ENCODE assay signal across 8 cellular contexts in the genomic region with DNA sequence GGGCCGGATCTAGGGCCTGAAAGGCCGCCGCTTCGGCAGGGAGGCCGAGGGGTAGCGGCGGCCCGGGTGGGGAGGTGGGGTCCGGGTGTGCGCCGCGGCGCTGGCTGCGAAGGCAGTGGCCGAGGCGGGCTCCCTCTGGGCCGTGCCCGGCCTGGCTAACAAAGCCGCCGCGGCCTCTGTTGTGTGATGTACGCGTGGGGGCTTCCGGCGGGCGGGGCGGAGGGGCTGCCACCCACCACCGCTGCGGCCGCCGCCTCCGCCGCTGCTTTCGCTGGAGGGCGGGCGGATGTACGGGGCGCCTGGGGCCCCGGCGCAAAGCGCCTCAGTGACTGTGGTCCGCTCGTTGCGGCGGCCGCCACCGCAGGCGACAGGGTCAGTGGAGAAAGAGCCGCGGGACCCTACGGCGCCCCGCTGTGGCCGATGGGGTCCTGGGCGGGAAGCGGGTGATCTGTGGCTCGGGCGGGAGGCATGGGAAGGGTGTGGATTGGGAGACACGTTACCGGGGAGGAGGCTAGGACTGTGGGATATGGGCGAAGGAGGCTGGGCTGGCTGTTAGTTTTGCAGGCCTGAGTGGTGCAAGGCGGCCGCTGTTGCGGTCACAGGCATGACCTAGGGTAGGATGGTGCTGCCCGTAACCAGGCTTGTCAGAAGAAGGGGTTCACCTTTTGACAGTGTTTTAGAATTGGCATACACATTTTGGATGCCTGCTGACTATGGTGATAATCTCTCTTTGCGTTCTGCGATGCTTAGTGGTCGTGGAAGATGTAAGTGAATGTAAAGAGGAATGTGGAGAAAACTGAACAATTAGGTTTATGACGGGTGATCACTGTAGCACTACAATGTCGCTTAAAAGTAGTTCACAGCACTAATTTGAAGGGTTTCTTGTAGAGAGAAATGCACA. TPM values are rescaled to one million over a fixed set of nuclear protein-coding genes. Genes with fewer than 3 reads are reported as not detected.
DNase-seq lines count a peak whose midpoint lies in the region; ATAC-seq, FAIRE-seq and TF ChIP-seq lines count a peak whose summit lies in the region.

No MANE protein-coding gene starts in this region.

- intact Hi-C loops in K562 (cut with micrococcal nuclease), result loop anchor here (5.0 kb wide), 3 partner anchors 45 to 60 kb away; partner anchors contain the start of gene CLK1

- H3K4me2 ChIP-seq in K562 (ENCODE audit: insufficient read depth, low read length) (peak overlapping the region; percentile 95), skeletal muscle satellite cell (ENCODE audit: low read length) (peak overlapping the region; percentile 90)

- no peak for FAIRE-seq in K562 (lab: Jason Lieb, UNC)

- in situ Hi-C loops in K562 (cut with MboI), result no loop called here

- POLR2A ChIA-PET in K562 (lab: Yijun Ruan, JAX), result interaction anchor here (1.7 kb wide), 1 partner anchor 16 kb away, joined by 4 read pairs; no protein-coding TSS in a partner anchor

- peak; percentile 65 to 75 (median 68); a peak in 5 of 6 replicates for TF ChIP-seq CTCF in K562 (IDR thresholded peaks at IDR 0.05 in 2 of 3, conservative IDR thresholded peaks at IDR 0.05 in 1 of 3; ENCODE audit: insufficient read depth in 2 of 3, low read depth in 1 of 3, low read length in 3 of 3)

- no peak for TF ChIP-seq EP300 in K562 (IDR thresholded peaks at IDR 0.05; ENCODE audit: low read length)

- peak; percentile 84 for DNase-seq in GM03348 (ENCODE audit: low spot score)
- peak; percentile 69 for DNase-seq in KG1 (lab: John Stamatoyannopoulos, UW)
- peak; percentile 11 for DNase-seq in T1000 (lab: John Stamatoyannopoulos, UW)
- DNase-seq in K562 (ENCODE audit: extremely low read depth in 1 of 4, low spot score in 3 of 4), result peak; percentile 50 to 81 (median 59)
- no peak for DNase-seq in middle frontal gyrus (ENCODE audit: extremely low spot score, low spot score)

- CTCF ChIA-PET in K562 (lab: Yijun Ruan, JAX; ENCODE audit: low intra/inter-chr PET ratio), result interaction anchor here (1.1 to 1.6 kb wide), 2 partner anchors 99 kb away, joined by 5 to 10 read pairs; no protein-coding TSS in a partner anchor

- no peak for TF ChIP-seq POLR2A in K562 (conservative IDR thresholded peaks at IDR 0.05)

- H4K20me1 ChIP-seq in K562 (replicated peaks; ENCODE audit: control insufficient read depth, insufficient read depth, low read length), result peaks cover 14% of the 10 kb centered on the region

- H3K9me1 ChIP-seq in K562 (ENCODE audit: control insufficient read depth, insufficient read depth, low read length), result peaks cover 3% of the 10 kb centered on the region

- H3K27me3 ChIP-seq in K562 (ENCODE audit: control insufficient read depth in 2 of 2, insufficient read depth in 2 of 2, low read length in 2 of 2), result no peaks in the 10 kb centered on the region
- H3K27me3 ChIP-seq in iPS-18a (ENCODE audit: control insufficient read depth, insufficient read depth, low read length), result no peaks in the 10 kb centered on the region
- no peaks in the 10 kb centered on the region for H3K27me3 ChIP-seq in skeletal muscle satellite cell (ENCODE audit: control insufficient read depth, insufficient read depth, low read length)

- H3K27ac ChIP-seq in K562 (ENCODE audit: extremely low read depth, low read depth, low read length) (peak overlapping the region; percentile 100), iPS-18a (ENCODE audit: low read length) (peak overlapping the region; percentile 99)

- H3K4me3 ChIP-seq in K562 (peak overlapping the region; percentile 96), iPS-18a (ENCODE audit: low read length) (peak overlapping the region; percentile 98), skeletal muscle satellite cell (ENCODE audit: low read length) (peak overlapping the region; percentile 97)

- BruUV-seq in K562 (replicated peaks; lab: Mats Ljungman, UMichigan), result TSS peak; percentile 35

- peak overlapping the region; percentile 97 for H2AFZ ChIP-seq in K562 (ENCODE audit: low read depth, low read length)

- H3K79me2 ChIP-seq in K562 (ENCODE audit: control insufficient read depth, insufficient read depth, low read length), result peaks cover 46% of the 10 kb centered on the region

- peak; percentile 64 to 67 for TF ChIP-seq RAD21 in K562 (CRISPR knock-in tag; conservative IDR thresholded peaks at IDR 0.05 in 1 of 2, IDR thresholded peaks at IDR 0.05 in 1 of 2)

- H3K9me3 ChIP-seq in K562 (replicated peaks; ENCODE audit: control insufficient read depth, insufficient read depth, low read depth, low read length), result no peaks in the 10 kb centered on the region
- H3K9me3 ChIP-seq in iPS-18a (ENCODE audit: control insufficient read depth, low read depth, low read length), result no peaks in the 10 kb centered on the region
- H3K9me3 ChIP-seq in skeletal muscle satellite cell (replicated peaks; ENCODE audit: low read length), result no peaks in the 10 kb centered on the region

- ATAC-seq in GM21786 (IDR thresholded peaks at IDR 0.05; ENCODE audit: unreplicated experiment), result peak; percentile 35
- peak; percentile 88 for ATAC-seq in K562

- H3K4me1 ChIP-seq in K562 (replicated peaks in 1 of 2; ENCODE audit: control insufficient read depth in 2 of 2, insufficient read depth in 2 of 2, low read length in 2 of 2) (peaks cover 0 to 7% of the 10 kb centered on the region in 2 experiments; a peak in 3 of 5 replicates), iPS-18a (ENCODE audit: control insufficient read depth, low read depth, low read length) (peaks cover 11% of the 10 kb centered on the region), skeletal muscle satellite cell (ENCODE audit: control insufficient read depth, insufficient read depth, low read length) (peaks cover 37% of the 10 kb centered on the region)

- H3K9ac ChIP-seq in K562 (ENCODE audit: insufficient read depth in 1 of 2, low read depth in 2 of 2, low read length in 2 of 2) (peak overlapping the region; percentile 95 to 97), iPS-18a (ENCODE audit: low read length) (peak overlapping the region; percentile 97), skeletal muscle satellite cell (ENCODE audit: low read depth, low read length) (peak overlapping the region; percentile 99)

- H3K36me3 ChIP-seq in K562 (ENCODE audit: control insufficient read depth, insufficient read depth, low read length) (peaks cover 47% of the 10 kb centered on the region), iPS-18a (ENCODE audit: control insufficient read depth, low read depth, low read length) (peaks cover 48% of the 10 kb centered on the region), skeletal muscle satellite cell (ENCODE audit: insufficient read depth, low read length) (peaks cover 50% of the 10 kb centered on the region)

- WGBS in K562 (ENCODE audit: insufficient coverage, low coverage, missing lambda C conversion rate), result 2% methylated on average over 21 of the region's 70 CpGs

TF ChIP-seq in K562, 482 proteins besides CTCF, POLR2A, EP300 and RAD21 (continues in another document):
- TF ChIP-seq MYBL2 (IDR thresholded peaks at IDR 0.05; ENCODE audit: low read depth) (no peak), MYBL2 (CRISPR knock-in tag; IDR thresholded peaks at IDR 0.05; ENCODE audit: borderline replicate concordance) (no peak), NCOA4 (IDR thresholded peaks at IDR 0.05; ENCODE audit: partially characterized antibody) (no peak), ZNF347 (CRISPR knock-in tag; IDR thresholded peaks at IDR 0.05; ENCODE audit: low read depth) (no peak), EWSR1 (IDR thresholded peaks at IDR 0.05; ENCODE audit: borderline replicate concordance, low read depth, partially characterized antibody) (no peak), TAF15 (IDR thresholded peaks at IDR 0.05; ENCODE audit: low read depth, low read length) (no peak), ZNF57 (CRISPR knock-in tag; IDR thresholded peaks at IDR 0.05) (no peak), JUNB (CRISPR knock-in tag; conservative IDR thresholded peaks at IDR 0.05) (no peak)

RNA-seq across cellular contexts. Expression of gene BZW1, which starts 0.7 kb away (rescaled TPM):
- total RNA-seq in K562 (2011; cell fraction: chromatin; rRNA removed; ENCODE audit: low replicate concordance), result 57.7 and 112 TPM in 2 replicates
- total RNA-seq in K562 (2011; cell fraction: nucleolus; rRNA removed), result 25.2 and 30.8 TPM in 2 replicates
- 49.5 and 52.8 TPM in 2 replicates for total RNA-seq in K562 (2011; cell fraction: nucleoplasm; rRNA removed)
- total RNA-seq in K562 (2014; rRNA removed) (151 and 176 TPM in 2 replicates), K562 (2014; rRNA removed; fragmentation: Illumina TruSeq; extraction: Trizol) (211 and 248 TPM in 2 replicates), K562 (2015; rRNA removed; fragmentation: Illumina TruSeq; extraction: Trizol) (206 and 233 TPM in 2 replicates), K562 (2021) (187 and 198 TPM in 2 replicates)
- polyA plus RNA-seq in K562 (2011; rRNA removed) (144 and 198 TPM in 2 replicates), K562 (2014; fragmentation: Illumina TruSeq; extraction: Trizol) (134 and 161 TPM in 2 replicates), K562 (2014; fragmentation: Nextera tagmentation; extraction: Ambion mirVana) (100 to 1,000 TPM; 235 to 244 TPM), K562 (2014; rRNA removed) (110 and 111 TPM in 2 replicates)
- polyA plus RNA-seq in K562 (2011; cell fraction: cytosol; rRNA removed), result 102 and 107 TPM in 2 replicates
- polyA plus RNA-seq in K562 (2011; cell fraction: nucleus; rRNA removed), result 40.4 and 50.4 TPM in 2 replicates
- 94.6 and 173 TPM in 2 replicates for polyA plus RNA-seq in K562 (2012)
- polyA minus RNA-seq in K562 (2011; rRNA and poly(A)+ RNA removed), result 249 and 314 TPM in 2 replicates
- polyA minus RNA-seq in K562 (2011; cell fraction: cytosol; rRNA and poly(A)+ RNA removed), result 144 and 167 TPM in 2 replicates
- polyA minus RNA-seq in K562 (2011; cell fraction: nucleus; rRNA and poly(A)+ RNA removed), result 53.3 and 84.3 TPM in 2 replicates
- 750 and 752 TPM in 2 replicates for total RNA-seq in skeletal muscle satellite cell (2012; rRNA removed)

RNA-seq across cellular contexts. Expression of gene CLK1, which starts 52.1 kb away (rescaled TPM):
- total RNA-seq in K562 (2011; cell fraction: chromatin; rRNA removed; ENCODE audit: low replicate concordance), result 144 and 391 TPM in 2 replicates
- total RNA-seq in K562 (2011; cell fraction: nucleolus; rRNA removed), result 62.0 and 72.6 TPM in 2 replicates
- 115 and 119 TPM in 2 replicates for total RNA-seq in K562 (2011; cell fraction: nucleoplasm; rRNA removed)
- 23.0 and 29.3 TPM in 2 replicates for total RNA-seq in K562 (2014; rRNA removed)
- total RNA-seq in K562 (2014; rRNA removed; fragmentation: Illumina TruSeq; extraction: Trizol), result 47.0 and 58.5 TPM in 2 replicates
- 42.5 and 45.4 TPM in 2 replicates for total RNA-seq in K562 (2015; rRNA removed; fragmentation: Illumina TruSeq; extraction: Trizol)
- 29.7 and 29.9 TPM in 2 replicates for total RNA-seq in K562 (2021)
- 93.4 and 99.2 TPM in 2 replicates for polyA plus RNA-seq in K562 (2011; rRNA removed)
- polyA plus RNA-seq in K562 (2011; cell fraction: cytosol; rRNA removed), result 11.1 and 32.7 TPM in 2 replicates
- 97.4 and 180 TPM in 2 replicates for polyA plus RNA-seq in K562 (2011; cell fraction: nucleus; rRNA removed)
- 25.6 and 26.7 TPM in 2 replicates for polyA plus RNA-seq in K562 (2012)
- 32.1 and 33.9 TPM in 2 replicates for polyA plus RNA-seq in K562 (2014; fragmentation: Illumina TruSeq; extraction: Trizol)
- 10 to 100 TPM; 49.3 to 50.7 TPM for polyA plus RNA-seq in K562 (2014; fragmentation: Nextera tagmentation; extraction: Ambion mirVana)
- polyA plus RNA-seq in K562 (2014; rRNA removed), result 45.2 and 49.2 TPM in 2 replicates
- 94.3 and 125 TPM in 2 replicates for polyA minus RNA-seq in K562 (2011; rRNA and poly(A)+ RNA removed)
- polyA minus RNA-seq in K562 (2011; cell fraction: cytosol; rRNA and poly(A)+ RNA removed), result 19.3 and 25.7 TPM in 2 replicates
- polyA minus RNA-seq in K562 (2011; cell fraction: nucleus; rRNA and poly(A)+ RNA removed), result 53.2 and 93.0 TPM in 2 replicates
- 31.7 and 32.8 TPM in 2 replicates for total RNA-seq in skeletal muscle satellite cell (2012; rRNA removed)
